12 cellular contexts compared by ENCODE assay signal in genomic region chr2:120686511-120687168, GRCh38. TPM values are rescaled to one million over a fixed set of nuclear protein-coding genes. Genes with fewer than 3 reads are reported as not detected.
DNase-seq lines count a peak whose midpoint lies in the region; ATAC-seq and TF ChIP-seq lines count a peak whose summit lies in the region.
"Had no signal": no experiment of that assay in that cellular context is flagged by ENCODE, and none has a peak within 500 bp of the region (broad histone marks: within the 10 kb centered on the region; RNA-seq: fewer than 3 reads in every experiment).

No MANE protein-coding gene starts in this region.

- H3K36me3 ChIP-seq in RWPE2 (ENCODE audit: low read depth) (no peaks in the 10 kb centered on the region), hepatocyte (replicated peaks; ENCODE audit: insufficient read depth, low read depth) (no peaks in the 10 kb centered on the region), thyroid gland (no peaks in the 10 kb centered on the region)

- ATAC-seq in RWPE2 (ENCODE audit: low read depth): no peak

- TF ChIP-seq CTCF in AG09309 (IDR thresholded peaks at IDR 0.05; ENCODE audit: control insufficient read depth, insufficient read depth, low read depth, low read length, missing control alignments) (peak; percentile 34), GM12875 (IDR thresholded peaks at IDR 0.05; ENCODE audit: borderline replicate concordance, insufficient read depth, low read depth, low read length) (peak; percentile 56; the same call in 1 of the 2 replicates), RWPE2 (IDR thresholded peaks at IDR 0.05; ENCODE audit: poor library complexity, severe bottlenecking) (peak; percentile 41), hepatocyte (IDR thresholded peaks at IDR 0.05; ENCODE audit: poor library complexity) (peak; percentile 19), thyroid gland (IDR thresholded peaks at IDR 0.05) (no peak)

- no peaks in the 10 kb centered on the region for H3K79me2 ChIP-seq in hepatocyte

- DNase-seq in AG09309 (ENCODE audit: low read depth) (no peak), RWPE2 (ENCODE audit: low spot score) (no peak), hepatocyte (ENCODE audit: low spot score) (no peak), NCI-H446 treated with DMSO at 0.1 percent for 48 hours (lab: John Stamatoyannopoulos, UW) (no peak), NCI-H748 (lab: John Stamatoyannopoulos, UW; ENCODE audit: unreplicated experiment) (no peak), thyroid gland (no peak), CD1c-positive myeloid dendritic cell (ENCODE audit: extremely low spot score) (no peak)
- DNase-seq: naive B cell; NCI-H1930; SHP77; stimulated activated CD4-positive, alpha-beta T cell treated with anti-CD3 and anti-CD28 coated beads, Interleukin-2, amount 100 ng/mL, for 24 hours had no signal

- H3K4me1 ChIP-seq in RWPE2 (ENCODE audit: insufficient read depth, poor library complexity, severe bottlenecking) (no peaks in the 10 kb centered on the region), hepatocyte (ENCODE audit: insufficient read depth) (no peaks in the 10 kb centered on the region), thyroid gland (no peaks in the 10 kb centered on the region)

- no peaks in the 10 kb centered on the region for H4K20me1 ChIP-seq in hepatocyte (ENCODE audit: insufficient read depth, poor library complexity, severe bottlenecking)

- no peak for TF ChIP-seq POLR2A in thyroid gland (IDR thresholded peaks at IDR 0.05)

- intact Hi-C loops in thyroid gland (cut with DNase I): no loop called here

- no peak overlapping the region for H2AFZ ChIP-seq in hepatocyte

- H3K4me3 ChIP-seq in AG09309 (ENCODE audit: control insufficient read depth, low read depth, low read length) (no peak overlapping the region), GM12875 (ENCODE audit: low read depth, low read length) (no peak overlapping the region), RWPE2 (ENCODE audit: severe bottlenecking) (no peak overlapping the region), hepatocyte (no peak overlapping the region), thyroid gland (replicated peaks in 1 of 3) (no peak overlapping the region)

- H3K27me3 ChIP-seq in RWPE2 (ENCODE audit: insufficient read depth, poor library complexity, severe bottlenecking): no peaks in the 10 kb centered on the region
- peaks cover 3% of the 10 kb centered on the region for H3K27me3 ChIP-seq in hepatocyte
- H3K27me3 ChIP-seq in thyroid gland: no peaks in the 10 kb centered on the region

- H3K9me3 ChIP-seq in RWPE2 (ENCODE audit: severe bottlenecking) (no peaks in the 10 kb centered on the region), hepatocyte (ENCODE audit: low read depth) (no peaks in the 10 kb centered on the region), thyroid gland (no peaks in the 10 kb centered on the region)

- no peak overlapping the region for H3K4me2 ChIP-seq in hepatocyte

- H3K9me2 ChIP-seq in hepatocyte (replicated peaks; ENCODE audit: insufficient read depth): no peaks in the 10 kb centered on the region

- WGBS in hepatocyte (ENCODE audit: low lambda C conversion rate, missing lambda C conversion rate): 90% methylated on average over 16 of the region's 16 CpGs
- 84 to 87% methylated on average over 16 of the region's 16 CpGs for WGBS in thyroid gland, 2 donors

- H3K27ac ChIP-seq in RWPE2 (ENCODE audit: poor library complexity, severe bottlenecking): no peak overlapping the region
- H3K27ac ChIP-seq in hepatocyte: no peak overlapping the region
- H3K27ac ChIP-seq in thyroid gland: no peak overlapping the region

RNA-seq across cellular contexts. Expression of gene GLI2, which starts 49.0 kb away (rescaled TPM):
- total RNA-seq in hepatocyte (3.8 and 5.8 TPM in 2 replicates), thyroid gland (1 to 10 TPM; 1.1 to 1.4 (median 1.3) TPM)
- polyA plus RNA-seq in hepatocyte: 5.3 and 6.2 TPM in 2 replicates

Comparison
In these comparisons a context has a peak if more than half of its experiments do, and no peak if none do; other contexts are left out.
1. CTCF ChIP-seq: peak in AG09309 (single experiment), GM12875 (single experiment), RWPE2 (single experiment) and hepatocyte (single experiment); none in thyroid gland (0 of 6).